11 cellular contexts compared by ENCODE assay signal in the genomic region with DNA sequence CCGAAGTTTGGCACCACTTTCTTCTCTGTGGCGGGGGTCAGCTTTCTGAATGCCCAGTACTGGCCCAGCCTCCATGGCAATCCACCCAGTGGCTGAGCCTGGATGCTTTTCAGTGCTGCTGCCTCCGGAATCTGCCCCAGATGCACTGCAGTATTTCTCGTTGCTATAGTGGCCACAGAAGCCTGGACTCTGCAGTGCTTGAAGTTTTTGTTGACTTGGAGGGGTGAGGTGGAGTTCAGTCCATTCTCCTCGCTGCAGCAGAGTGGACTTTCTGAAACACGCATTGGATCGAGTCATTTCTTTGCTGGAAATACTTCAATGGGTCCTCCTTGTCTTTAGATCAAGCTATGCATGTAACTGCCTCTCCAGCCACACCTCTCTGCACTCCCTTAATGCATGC. TPM values are rescaled to one million over a fixed set of nuclear protein-coding genes. Genes with fewer than 3 reads are reported as not detected.
"Had no signal": no experiment of that assay in that cellular context is flagged by ENCODE, and none has a peak within 500 bp of the region (broad histone marks: within the 10 kb centered on the region; RNA-seq: fewer than 3 reads in every experiment).

No MANE protein-coding gene starts in this region.

RNA-seq across cellular contexts. Expression of a gene that starts 16.8 kb away (rescaled TPM):
- total RNA-seq: activated B cell treated with CpG ODN at 0.5 μM for 24 hours; activated CD4-positive, alpha-beta memory T cell treated with anti-CD3 and anti-CD28 coated beads, Interleukin-2, amount 10 ng/mL, durations not matched to agents 7 days and 5 days; activated CD4-positive, alpha-beta T cell treated with anti-CD3 and anti-CD28 coated beads, Interleukin-2, amount 10 ng/mL, durations not matched to agents 7 days and 5 days; activated CD8-positive, alpha-beta memory T cell treated with anti-CD3 and anti-CD28 coated beads, Interleukin-2, amount 10 ng/mL, durations not matched to agents 7 days and 5 days; activated CD8-positive, alpha-beta T cell treated with anti-CD3 and anti-CD28 coated beads, Interleukin-2, amount 10 ng/mL, durations not matched to agents 7 days and 5 days; activated naive CD8-positive, alpha-beta T cell treated with anti-CD3 and anti-CD28 coated beads, Interleukin-2, amount 10 ng/mL, durations not matched to agents 7 days and 5 days; activated T-helper 2 cell treated with anti-CD3 and anti-CD28 coated beads, Interferon-gamma antibody, Interleukin-2, Interleukin-4, amounts not matched to agents 10 μg/mL and 5 μg/mL and 100 μg/mL, durations not matched to agents 14 hours and 24 hours and 36 hours; ascending aorta; bronchial epithelial cell; cardiac muscle cell had no signal
- polyA plus RNA-seq: adipose tissue, cardiac muscle cell had no signal
